ENCODE assay signal across 13 cellular contexts in genomic region chrX:19629541-19629940, GRCh38.
DNase-seq lines count a peak whose midpoint lies in the region; ATAC-seq, FAIRE-seq and TF ChIP-seq lines count a peak whose summit lies in the region.
"Had no signal": no experiment of that assay in that cellular context is flagged by ENCODE, and none has a peak within 500 bp of the region (broad histone marks: within the 10 kb centered on the region; RNA-seq: fewer than 3 reads in every experiment).

No MANE protein-coding gene starts in this region.

- FAIRE-seq in GM19239 (lab: Jason Lieb, UNC): peak; percentile 78

- TF ChIP-seq EP300 in stomach (IDR thresholded peaks at IDR 0.05): no peak

- CTCF ChIA-PET in GM10248 (lab: Yijun Ruan, JAX): no interaction called here

- H3K27ac Mint-ChIP-seq in T-helper 17 cell: peak overlapping the region; percentile 88
- no peak overlapping the region for H3K27ac Mint-ChIP-seq in stimulated activated memory B cell treated with anti-CD40 and anti-IgM and Interleukin-4, amounts not matched to agents 10 μg/mL and 1 μg/mL and 100 μg/mL, for 72 hours

- TF ChIP-seq POLR2A in stomach (IDR thresholded peaks at IDR 0.05): no peak

- H3K9me3 ChIP-seq in T-helper 17 cell (ENCODE audit: control insufficient read depth, low read length, poor library complexity, severe bottlenecking) (no peaks in the 10 kb centered on the region), stomach (no peaks in the 10 kb centered on the region)

- H3K27ac ChIP-seq in stomach: no peak overlapping the region

- peak overlapping the region; percentile 47 for H3K4me3 Mint-ChIP-seq in T-helper 17 cell
- H3K4me3 Mint-ChIP-seq in stimulated activated memory B cell treated with anti-CD40 and anti-IgM and Interleukin-4, amounts not matched to agents 10 μg/mL and 1 μg/mL and 100 μg/mL, for 72 hours: no peak overlapping the region

- intact Hi-C loops in stomach (cut with DNase I; ENCODE audit: low total_unique reads): no loop called here

- peaks cover 0 to 12% (median 7%) of the 10 kb centered on the region in 4 donors for H3K4me1 ChIP-seq in stomach

- H3K36me3 Mint-ChIP-seq in T-helper 17 cell (ENCODE audit: low read depth): no peaks in the 10 kb centered on the region
- H3K36me3 Mint-ChIP-seq in stimulated activated memory B cell treated with anti-CD40 and anti-IgM and Interleukin-4, amounts not matched to agents 10 μg/mL and 1 μg/mL and 100 μg/mL, for 72 hours: peaks cover 32% of the 10 kb centered on the region

- no peak for TF ChIP-seq CTCF in GM10248 (IDR thresholded peaks at IDR 0.05; ENCODE audit: control extremely low read depth, extremely low read depth, low read depth, missing control alignments)
- TF ChIP-seq CTCF in stomach (IDR thresholded peaks at IDR 0.05): no peak

- H3K4me3 ChIP-seq in stomach: no peak overlapping the region
- H3K4me3 ChIP-seq: dorsolateral prefrontal cortex had no signal

- H3K27me3 Mint-ChIP-seq in T-helper 17 cell: no peaks in the 10 kb centered on the region
- no peaks in the 10 kb centered on the region for H3K27me3 Mint-ChIP-seq in stimulated activated memory B cell treated with anti-CD40 and anti-IgM and Interleukin-4, amounts not matched to agents 10 μg/mL and 1 μg/mL and 100 μg/mL, for 72 hours

- no peaks in the 10 kb centered on the region for H3K36me3 ChIP-seq in stomach

- POLR2A ChIA-PET in GM10248 (lab: Yijun Ruan, JAX): interaction anchor here (0.6 kb wide), 1 partner anchor 29 kb away, joined by 5 read pairs; no protein-coding TSS in a partner anchor

- peaks cover 42% of the 10 kb centered on the region for H3K4me1 Mint-ChIP-seq in T-helper 17 cell
- H3K4me1 Mint-ChIP-seq in stimulated activated memory B cell treated with anti-CD40 and anti-IgM and Interleukin-4, amounts not matched to agents 10 μg/mL and 1 μg/mL and 100 μg/mL, for 72 hours: peaks cover 45% of the 10 kb centered on the region

- DNase-seq in GM10248 (ENCODE audit: extremely low spot score) (peak; percentile 20), GM19239 (ENCODE audit: insufficient read length, low spot score) (peak; percentile 2), T-helper 17 cell (no peak), Kasumi-1 (lab: John Stamatoyannopoulos, UW) (no peak), stomach (no peak), kidney tubule cell (ENCODE audit: low spot score) (no peak)
- DNase-seq: dorsolateral prefrontal cortex, head of caudate nucleus, mesendoderm, NCI-H1092 had no signal

- peak; percentile 52 for ATAC-seq in HG02763 (IDR thresholded peaks at IDR 0.05; ENCODE audit: unreplicated experiment)
- ATAC-seq in T-helper 17 cell: no peak
- ATAC-seq in stimulated activated memory B cell treated with anti-CD40 and anti-IgM and Interleukin-4, amounts not matched to agents 10 μg/mL and 1 μg/mL and 100 μg/mL, for 72 hours: no peak
- ATAC-seq: sciatic nerve had no signal

- no peaks in the 10 kb centered on the region for H3K9me3 Mint-ChIP-seq in stimulated activated memory B cell treated with anti-CD40 and anti-IgM and Interleukin-4, amounts not matched to agents 10 μg/mL and 1 μg/mL and 100 μg/mL, for 72 hours

- peaks cover 0 to 5% (median 3%) of the 10 kb centered on the region in 3 donors for H3K27me3 ChIP-seq in stomach

- WGBS in stomach, 5 donors: 76 to 88% (median 83%) methylated on average over 3 of the region's 3 CpGs

Comparison
In these comparisons a context has a peak if more than half of its experiments do, and no peak if none do; other contexts are left out.
1. DNase-seq: peak in GM10248 (single experiment) and GM19239 (single experiment); none in T-helper 17 cell (0 of 3), Kasumi-1 (0 of 2), stomach (single experiment) and kidney tubule cell (single experiment).